8 cellular contexts compared by ENCODE assay signal in genomic region chr3:25664810-25665645, GRCh38. TPM values are rescaled to one million over a fixed set of nuclear protein-coding genes. Genes with fewer than 3 reads are reported as not detected.
DNase-seq lines count a peak whose midpoint lies in the region; ATAC-seq, FAIRE-seq and TF ChIP-seq lines count a peak whose summit lies in the region.

Gene TOP2B (minus strand): TSS chr3:25664907. CDS start chr3:25664297, 610 bp downstream.

- H3K4me3 Mint-ChIP-seq in natural killer cell = peak within 1 kb of the TSS; percentile 99

- H3K4me1 Mint-ChIP-seq in natural killer cell = peaks cover 49 to 52% of the 10 kb centered on the region in 2 donors

- no peak within 1 kb of the TSS for H2AFZ ChIP-seq in Loucy (ENCODE audit: low read length)

- intact Hi-C loops in natural killer cell (cut with micrococcal nuclease) = loop anchor here (2.0 kb wide), 1 partner anchor 118 kb away; the partner anchor contains the start of gene NGLY1

- H3K4me2 ChIP-seq in Loucy (ENCODE audit: low read depth, low read length, poor library complexity, severe bottlenecking) = peak within 1 kb of the TSS; percentile 92

- H3K4me1 ChIP-seq in Loucy (ENCODE audit: insufficient read depth, low read length, poor library complexity, severe bottlenecking) = peaks cover 56% of the 10 kb centered on the region

- H3K27ac Mint-ChIP-seq in natural killer cell = peak within 1 kb of the TSS; percentile 99

- peak within 1 kb of the TSS; percentile 88 for H3K4me3 ChIP-seq in Loucy (ENCODE audit: low read length, poor library complexity, severe bottlenecking)

- peak; percentile 78 for TF ChIP-seq POLR2A in H54 (IDR thresholded peaks at IDR 0.05; ENCODE audit: low read depth, low read length)

- peaks cover 65% of the 10 kb centered on the region for H3K79me2 ChIP-seq in Loucy (ENCODE audit: insufficient read depth, low read length)

- no peaks in the 10 kb centered on the region for H3K9me3 ChIP-seq in Loucy (ENCODE audit: insufficient read depth, low read depth, low read length)

- H3K9me2 ChIP-seq in Loucy (replicated peaks; ENCODE audit: low read depth, low read length) = no peaks in the 10 kb centered on the region

- ATAC-seq in natural killer cell = peak; percentile 88 to 98 (median 91)

- peaks cover 11% of the 10 kb centered on the region for H3K27me3 ChIP-seq in Loucy (ENCODE audit: insufficient read depth, low read length, poor library complexity, severe bottlenecking)

- peak; percentile 95 for DNase-seq in EL
- peak; percentile 84 for DNase-seq in H54 (ENCODE audit: insufficient read length, low spot score)
- DNase-seq in SHP77 (lab: John Stamatoyannopoulos, UW) = peak; percentile 93 to 94
- DNase-seq in activated effector memory CD4-positive, alpha-beta T cell treated with Interleukin-2 at 50 U/mL for 16 hours = peak; percentile 92
- DNase-seq in fibroblast of peridontal ligament (ENCODE audit: extremely low read depth) = peak; percentile 95
- DNase-seq in natural killer cell = peak; percentile 94
- DNase-seq in stimulated activated naive CD4-positive, alpha-beta T cell treated with Interleukin-2 at 50 U/mL for 16 hours (lab: John Stamatoyannopoulos, UW) = peak; percentile 94

- no peaks in the 10 kb centered on the region for H3K36me3 ChIP-seq in Loucy (ENCODE audit: insufficient read depth, low read length)

- H4K20me1 ChIP-seq in Loucy (ENCODE audit: insufficient read depth, low read length, poor library complexity, severe bottlenecking) = peaks cover 38% of the 10 kb centered on the region

- H3K9me3 Mint-ChIP-seq in natural killer cell = no peaks in the 10 kb centered on the region

- H3F3A ChIP-seq in Loucy (ENCODE audit: low read depth) = peaks cover 7% of the 10 kb centered on the region; the same call in 1 of the 2 replicates

- FAIRE-seq in H54 (lab: Jason Lieb, UNC) = peak; percentile 97

- H3K36me3 Mint-ChIP-seq in natural killer cell = no peaks in the 10 kb centered on the region

- peaks cover 0 to 2% of the 10 kb centered on the region in 2 donors for H3K27me3 Mint-ChIP-seq in natural killer cell (ENCODE audit: low read depth in 2 of 2)

- peak within 1 kb of the TSS; percentile 86 for H3K9ac ChIP-seq in Loucy (ENCODE audit: low read depth, low read length, poor library complexity, severe bottlenecking)

- no peak for TF ChIP-seq CTCF in Loucy (conservative IDR thresholded peaks at IDR 0.05; ENCODE audit: low read length)
- TF ChIP-seq CTCF in natural killer cell (IDR thresholded peaks at IDR 0.05) = no peak

RNA-seq across cellular contexts. Expression of gene TOP2B, which starts in this region (rescaled TPM):
- 100 to 1,000 TPM; 126 to 180 (median 152) TPM for total RNA-seq in natural killer cell

Comparison
In these comparisons a context has a peak if more than half of its experiments do, and no peak if none do; other contexts are left out.
1. Peak in every context shown above with its lines: DNase-seq, ATAC-seq and H3K4me3 ChIP-seq.